Comparison of ENCODE assay signal across 25 cellular contexts in the genomic region with DNA sequence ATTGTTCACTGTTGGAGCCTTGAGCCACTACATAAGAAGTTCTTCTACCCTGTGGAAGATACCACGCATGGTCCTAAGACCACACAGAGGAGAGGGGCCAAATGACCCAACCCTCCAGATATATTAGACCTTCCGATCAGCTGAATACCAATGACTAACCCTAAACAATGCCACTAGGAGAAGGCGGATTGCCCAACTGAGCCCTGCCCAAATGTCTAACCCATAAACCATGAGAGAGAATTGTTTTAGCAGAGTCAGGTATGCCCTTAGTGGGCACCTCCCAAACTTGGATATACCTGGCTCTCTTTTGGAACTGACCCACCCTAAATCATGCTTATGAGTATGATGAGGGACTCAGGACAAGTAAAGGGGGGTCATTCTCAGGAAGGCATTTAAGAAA. TPM values are rescaled to one million over a fixed set of nuclear protein-coding genes. Genes with fewer than 3 reads are reported as not detected.
DNase-seq lines count a peak whose midpoint lies in the region; ATAC-seq, FAIRE-seq and TF ChIP-seq lines count a peak whose summit lies in the region.
"Had no signal": no experiment of that assay in that cellular context is flagged by ENCODE, and none has a peak within 500 bp of the region (broad histone marks: within the 10 kb centered on the region; RNA-seq: fewer than 3 reads in every experiment).

No MANE protein-coding gene starts in this region.

- H3K27me3 ChIP-seq in RWPE2 (ENCODE audit: insufficient read depth, poor library complexity, severe bottlenecking): no peaks in the 10 kb centered on the region
- H3K27me3 ChIP-seq: BLaER1 had no signal

- CTCF ChIA-PET in activated CD8-positive, alpha-beta T cell treated with anti-CD3 and anti-CD28 coated beads, Interleukin-2, amount 10 ng/mL, durations not matched to agents 7 days and 5 days (lab: Charles Lee): interaction anchor here (3.0 kb wide), 1 partner anchor 10 kb away, joined by 12 read pairs; no protein-coding TSS in a partner anchor

- H3K27ac ChIP-seq in RWPE2 (ENCODE audit: poor library complexity, severe bottlenecking) (no peak overlapping the region), epithelial cell of prostate (peak overlapping the region; percentile 38)
- H3K27ac ChIP-seq: 22Rv1, BLaER1, C4-2B had no signal

- TF ChIP-seq CTCF in D721Med (IDR thresholded peaks at IDR 0.05; ENCODE audit: insufficient read depth, missing control alignments) (no peak), RWPE2 (IDR thresholded peaks at IDR 0.05; ENCODE audit: poor library complexity, severe bottlenecking) (no peak), nephron progenitor cell (IDR thresholded peaks at IDR 0.05) (no peak)

- DNase-seq in D721Med (ENCODE audit: insufficient read length, low spot score) (no peak), RWPE2 (ENCODE audit: low spot score) (no peak), epithelial cell of prostate (ENCODE audit: low read depth, low spot score) (no peak), nephron progenitor cell (no peak), NCI-H1092 (lab: John Stamatoyannopoulos, UW) (no peak), DMS 273 (lab: John Stamatoyannopoulos, UW; ENCODE audit: unreplicated experiment) (no peak)
- DNase-seq in activated CD8-positive, alpha-beta T cell treated with anti-CD3 and anti-CD28 coated beads, Interleukin-2, amount 10 ng/mL, durations not matched to agents 7 days and 5 days: no peak
- DNase-seq: Caco-2; CD4-positive, CD25-positive, alpha-beta regulatory T cell; CD8-positive, alpha-beta T cell; DMS53; DMS79 treated with DMSO at 0.1 percent for 48 hours; GF-D8; GOT3; HFFc6 had no signal

- H3K36me3 ChIP-seq in RWPE2 (ENCODE audit: low read depth): peaks cover 91% of the 10 kb centered on the region

- POLR2A ChIA-PET in activated CD8-positive, alpha-beta T cell treated with anti-CD3 and anti-CD28 coated beads, Interleukin-2, amount 10 ng/mL, durations not matched to agents 7 days and 5 days (lab: Charles Lee): interaction anchor here (1.6 to 2.7 kb wide), 2 partner anchors 10 to 12 kb away, joined by 4 to 12 read pairs; partner anchors contain the start of gene SMG5

- peak overlapping the region; percentile 87 for H3K27ac Mint-ChIP-seq in nephron progenitor cell
- no peak overlapping the region for H3K27ac Mint-ChIP-seq in activated CD8-positive, alpha-beta T cell treated with anti-CD3 and anti-CD28 coated beads, Interleukin-2, amount 10 ng/mL, durations not matched to agents 7 days and 5 days
- H3K27ac Mint-ChIP-seq: B cell; CD8-positive, alpha-beta T cell; HFFc6 had no signal

- FAIRE-seq in D721Med (lab: Jason Lieb, UNC): peak; percentile 44
- FAIRE-seq: A204.1, GM12891, GM18507, H54 had no signal

- H3K4me1 Mint-ChIP-seq in nephron progenitor cell: no peaks in the 10 kb centered on the region
- H3K4me1 Mint-ChIP-seq in activated CD8-positive, alpha-beta T cell treated with anti-CD3 and anti-CD28 coated beads, Interleukin-2, amount 10 ng/mL, durations not matched to agents 7 days and 5 days (ENCODE audit: low read depth): no peaks in the 10 kb centered on the region
- H3K4me1 Mint-ChIP-seq: B cell had no signal

- ATAC-seq in RWPE2 (ENCODE audit: low read depth): peak; percentile 40; the same call in 2 of the 3 replicates
- no peak for ATAC-seq in activated CD8-positive, alpha-beta T cell treated with anti-CD3 and anti-CD28 coated beads, Interleukin-2, amount 10 ng/mL, durations not matched to agents 7 days and 5 days
- ATAC-seq: CD8-positive, alpha-beta T cell had no signal

- no peak overlapping the region for H3K4me3 ChIP-seq in RWPE2 (ENCODE audit: severe bottlenecking)
- H3K4me3 ChIP-seq: BLaER1, HAP-1 had no signal

- H3K36me3 Mint-ChIP-seq in nephron progenitor cell (ENCODE audit: low read depth): peaks cover 80% of the 10 kb centered on the region
- H3K36me3 Mint-ChIP-seq in activated CD8-positive, alpha-beta T cell treated with anti-CD3 and anti-CD28 coated beads, Interleukin-2, amount 10 ng/mL, durations not matched to agents 7 days and 5 days (ENCODE audit: low read depth): peaks cover 68% of the 10 kb centered on the region

- no peaks in the 10 kb centered on the region for H3K9me3 Mint-ChIP-seq in nephron progenitor cell
- H3K9me3 Mint-ChIP-seq in activated CD8-positive, alpha-beta T cell treated with anti-CD3 and anti-CD28 coated beads, Interleukin-2, amount 10 ng/mL, durations not matched to agents 7 days and 5 days (ENCODE audit: insufficient read depth): no peaks in the 10 kb centered on the region
- H3K9me3 Mint-ChIP-seq: CD8-positive, alpha-beta T cell; HFFc6 had no signal

- H3K4me1 ChIP-seq in RWPE2 (ENCODE audit: insufficient read depth, poor library complexity, severe bottlenecking): no peaks in the 10 kb centered on the region
- H3K4me1 ChIP-seq: BLaER1, Caco-2, HAP-1 had no signal

- no peaks in the 10 kb centered on the region for H3K27me3 Mint-ChIP-seq in nephron progenitor cell (ENCODE audit: low read depth, poor library complexity)
- H3K27me3 Mint-ChIP-seq in activated CD8-positive, alpha-beta T cell treated with anti-CD3 and anti-CD28 coated beads, Interleukin-2, amount 10 ng/mL, durations not matched to agents 7 days and 5 days (ENCODE audit: low read depth): no peaks in the 10 kb centered on the region
- H3K27me3 Mint-ChIP-seq: B cell; CD4-positive, CD25-positive, alpha-beta regulatory T cell had no signal

- H3K4me3 Mint-ChIP-seq in nephron progenitor cell: no peak overlapping the region
- H3K4me3 Mint-ChIP-seq in activated CD8-positive, alpha-beta T cell treated with anti-CD3 and anti-CD28 coated beads, Interleukin-2, amount 10 ng/mL, durations not matched to agents 7 days and 5 days: no peak overlapping the region
- H3K4me3 Mint-ChIP-seq: B cell; CD4-positive, CD25-positive, alpha-beta regulatory T cell; CD8-positive, alpha-beta T cell; HFFc6 had no signal

- H3K9me3 ChIP-seq in RWPE2 (ENCODE audit: severe bottlenecking): no peaks in the 10 kb centered on the region
- H3K9me3 ChIP-seq: BLaER1, Caco-2, HAP-1 had no signal

RNA-seq across cellular contexts. Expression of gene SMG5, which starts 12.3 kb away (rescaled TPM):
- 10 to 100 TPM; 75.2 to 78.2 TPM for total RNA-seq in activated CD8-positive, alpha-beta T cell treated with anti-CD3 and anti-CD28 coated beads, Interleukin-2, amount 10 ng/mL, durations not matched to agents 7 days and 5 days

RNA-seq across cellular contexts. Expression of gene TMEM79, which starts 13.8 kb away (rescaled TPM):
- total RNA-seq in activated CD8-positive, alpha-beta T cell treated with anti-CD3 and anti-CD28 coated beads, Interleukin-2, amount 10 ng/mL, durations not matched to agents 7 days and 5 days: 10 to 100 TPM in 1 of 2 experiments, 1 to 10 TPM in 1; 9.1 to 11.0 TPM

RNA-seq across cellular contexts. Expression of gene PAQR6, which starts 22.5 kb away (rescaled TPM):
- total RNA-seq in activated CD8-positive, alpha-beta T cell treated with anti-CD3 and anti-CD28 coated beads, Interleukin-2, amount 10 ng/mL, durations not matched to agents 7 days and 5 days: 1 to 10 TPM; 8.6 to 9.9 TPM

RNA-seq across cellular contexts. Expression of gene GLMP, which starts 25.2 kb away (rescaled TPM):
- total RNA-seq in activated CD8-positive, alpha-beta T cell treated with anti-CD3 and anti-CD28 coated beads, Interleukin-2, amount 10 ng/mL, durations not matched to agents 7 days and 5 days: 10 to 100 TPM; 27.7 to 29.8 TPM

RNA-seq across cellular contexts. Expression of gene BGLAP, which starts 28.3 kb away (rescaled TPM):
- 1 to 10 TPM; 2.8 TPM for total RNA-seq in activated CD8-positive, alpha-beta T cell treated with anti-CD3 and anti-CD28 coated beads, Interleukin-2, amount 10 ng/mL, durations not matched to agents 7 days and 5 days
- total RNA-seq: G401 had no signal
